Comparison of ENCODE assay signal across 9 cellular contexts in the genomic region with DNA sequence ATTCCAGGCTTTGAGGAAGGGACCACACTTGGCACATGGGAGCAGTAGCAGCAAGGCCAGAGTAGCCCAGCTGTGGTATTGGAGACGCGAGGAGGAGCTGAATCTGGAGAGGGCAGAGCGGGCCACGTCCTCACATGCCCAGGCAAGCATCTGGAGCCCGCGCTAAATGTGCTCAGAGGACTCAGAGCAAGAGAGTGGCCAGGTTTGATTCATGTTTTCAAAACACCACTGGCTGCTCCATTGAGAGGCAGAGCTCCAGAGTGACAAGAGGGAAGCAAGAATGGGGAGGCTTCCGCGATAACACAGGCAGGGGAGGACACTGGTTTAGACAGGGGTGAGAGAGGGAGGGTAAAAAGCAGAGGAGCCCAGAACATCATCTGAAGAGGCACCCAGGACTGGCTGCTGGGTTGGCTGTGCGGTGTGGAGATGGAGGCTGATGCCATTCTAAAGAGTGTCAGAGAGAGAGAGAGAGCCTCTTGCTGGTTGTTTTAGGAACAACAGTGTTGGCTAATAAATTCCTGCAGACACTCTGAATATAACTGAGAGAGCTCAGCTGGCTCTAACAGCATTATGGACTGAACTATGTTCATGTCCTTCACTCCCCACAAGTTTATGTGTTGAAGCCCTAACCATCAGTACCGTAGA. TPM values are rescaled to one million over a fixed set of nuclear protein-coding genes. Genes with fewer than 3 reads are reported as not detected.
DNase-seq lines count a peak whose midpoint lies in the region; TF ChIP-seq lines count a peak whose summit lies in the region.
"Had no signal": no experiment of that assay in that cellular context is flagged by ENCODE, and none has a peak within 500 bp of the region (broad histone marks: within the 10 kb centered on the region; RNA-seq: fewer than 3 reads in every experiment).

No MANE protein-coding gene starts in this region.

- TF ChIP-seq POLR2A in prostate gland (IDR thresholded peaks at IDR 0.05) = no peak

- no peak overlapping the region for H3K4me3 ChIP-seq in foreskin fibroblast (ENCODE audit: low read depth in 1 of 2, low read length in 2 of 2)
- no peak overlapping the region for H3K4me3 ChIP-seq in prostate gland
- H3K4me3 ChIP-seq in coronary artery = no peak overlapping the region

- H3K4me1 ChIP-seq in prostate gland (replicated peaks) = no peaks in the 10 kb centered on the region

- DNase-seq in GM03348 (ENCODE audit: low spot score) (peak; percentile 77), HEK293T (ENCODE audit: extremely low spot score) (peak; percentile 61), SK-MEL-5 (ENCODE audit: low read depth, low spot score) (peak; percentile 85), foreskin fibroblast (peak; percentile 42 to 69), prostate gland (ENCODE audit: low spot score) (peak; percentile 17), NCI-H524 treated with DMSO at 0.1 percent for 48 hours (lab: John Stamatoyannopoulos, UW) (no peak), NCI-H128 (lab: John Stamatoyannopoulos, UW; ENCODE audit: unreplicated experiment) (no peak), coronary artery (ENCODE audit: low spot score) (no peak)
- DNase-seq: naive B cell had no signal

- no peaks in the 10 kb centered on the region for H3K27me3 ChIP-seq in prostate gland (replicated peaks; ENCODE audit: insufficient read depth)

- H3K36me3 ChIP-seq in prostate gland = no peaks in the 10 kb centered on the region

- H3K27ac ChIP-seq in prostate gland (no peak overlapping the region), coronary artery (peak overlapping the region in 1 of 2 donors; percentile 54)

- in situ Hi-C loops in SK-MEL-5 (cut with HindIII; ENCODE audit: low pct_unique_long_range_greater_than_20kb, low sequenced_read_pairs) = no loop called here

- POLR2A ChIA-PET in HEK293T (lab: Yijun Ruan, JAX) = no interaction called here

- TF ChIP-seq CTCF in foreskin fibroblast (IDR thresholded peaks at IDR 0.05; ENCODE audit: low read depth, low read length) = peak; percentile 54
- TF ChIP-seq CTCF in prostate gland (IDR thresholded peaks at IDR 0.05) = peak in 2 of 4 experiments; percentile 44 to 54
- TF ChIP-seq CTCF in coronary artery (IDR thresholded peaks at IDR 0.05) = no peak

- intact Hi-C loops in prostate gland (cut with DNase I) = no loop called here

- CTCF ChIA-PET in HEK293T (lab: Yijun Ruan, JAX) = interaction anchor here (0.5 to 1.2 kb wide), 9 partner anchors 15 to 375 kb away, joined by 3 to 7 read pairs (median 4); no protein-coding TSS in a partner anchor

- no peaks in the 10 kb centered on the region for H3K9me3 ChIP-seq in prostate gland

- WGBS in prostate gland = 46% methylated on average over 10 of the region's 10 CpGs

TF ChIP-seq in HEK293T, 16 proteins besides CTCF, POLR2A, EP300 and RAD21:
- TF ChIP-seq ELF4 (IDR thresholded peaks at IDR 0.05) = no peak
- no peak for TF ChIP-seq L3MBTL2 (conservative IDR thresholded peaks at IDR 0.05)
- TF ChIP-seq HDGF (IDR thresholded peaks at IDR 0.05; ENCODE audit: borderline replicate concordance) = no peak
- TF ChIP-seq SUZ12 (IDR thresholded peaks at IDR 0.05) = no peak
- TF ChIP-seq TARDBP (IDR thresholded peaks at IDR 0.05) = no peak
- no peak for TF ChIP-seq CTBP1 (IDR thresholded peaks at IDR 0.05; ENCODE audit: borderline replicate concordance)
- TF ChIP-seq SP1 (IDR thresholded peaks at IDR 0.05) = no peak
- TF ChIP-seq ARNT (IDR thresholded peaks at IDR 0.05) = no peak

RNA-seq across cellular contexts. Expression of a gene that starts 32.3 kb away (rescaled TPM):
- 47.8 and 55.0 TPM in 2 replicates for total RNA-seq in SK-MEL-5 (2014; rRNA removed; shearing (Covaris generic))
- 72.1 and 78.8 TPM in 2 replicates for polyA plus RNA-seq in SK-MEL-5 (2015; cell fraction: cytosol; rRNA removed)
- polyA plus RNA-seq in SK-MEL-5 (2015; cell fraction: nucleus; rRNA removed) = 48.0 and 49.4 TPM in 2 replicates
- 10 to 100 TPM; 12.0 to 14.1 TPM for total RNA-seq in prostate gland

Comparison
In these comparisons a context has a peak if more than half of its experiments do, and no peak if none do; other contexts are left out.
1. DNase-seq: peak in GM03348 (single experiment), HEK293T (single experiment), SK-MEL-5 (single experiment), foreskin fibroblast (2 of 2) and prostate gland (single experiment); none in NCI-H524 treated with DMSO at 0.1 percent for 48 hours (single experiment), NCI-H128 (single experiment) and coronary artery (single experiment).